In genomic region chr4:95181446-95182306, GRCh38 we compare ENCODE assay signal across 10 cellular contexts.
DNase-seq lines count a peak whose midpoint lies in the region; ATAC-seq and TF ChIP-seq lines count a peak whose summit lies in the region.
"Had no signal": no experiment of that assay in that cellular context is flagged by ENCODE, and none has a peak within 500 bp of the region (broad histone marks: within the 10 kb centered on the region; RNA-seq: fewer than 3 reads in every experiment).

No MANE protein-coding gene starts in this region.

- peak; percentile 56 to 60 for ATAC-seq in activated T-cell treated with anti-CD3 and anti-CD28 coated beads, Interleukin-2, amount 50 U/mL, for 4 hours

- 55% methylated on average over 15 of the region's 16 CpGs for WGBS in esophagus muscularis mucosa
- 49 to 69% (median 59%) methylated on average over 16 of the region's 16 CpGs for WGBS in ovary, 3 donors

- TF ChIP-seq EP300 in esophagus muscularis mucosa (IDR thresholded peaks at IDR 0.05) (no peak), ovary (IDR thresholded peaks at IDR 0.05) (no peak)

- peak overlapping the region in 1 of 7 donors; percentile 31 for H3K27ac Mint-ChIP-seq in CD14-positive monocyte
- H3K27ac Mint-ChIP-seq: dendritic cell treated with granulocyte-macrophage colony-stimulating factor and Interleukin-4, amounts not matched to agents 40 ng/mL and 50 ng/mL, for 4 days had no signal

- no peak for DNase-seq in activated T-cell treated with anti-CD3 and anti-CD28 coated beads, Interleukin-2, amount 50 U/mL, for 4 hours
- DNase-seq in activated T-cell treated with anti-CD3 and anti-CD28 coated beads for 4 hours: no peak
- peak; percentile 4 for DNase-seq in T follicular helper cell (ENCODE audit: low read depth)
- DNase-seq in esophagus muscularis mucosa (ENCODE audit: extremely low spot score): peak; percentile 45
- DNase-seq in retina: peak; percentile 78
- no peak for DNase-seq in CD14-positive monocyte (ENCODE audit: low spot score)
- no peak for DNase-seq in NCI-H2107 (lab: John Stamatoyannopoulos, UW)
- DNase-seq in ovary: no peak
- DNase-seq: RPMI8226 had no signal

- no peaks in the 10 kb centered on the region for H3K9me3 ChIP-seq in esophagus muscularis mucosa
- H3K9me3 ChIP-seq in ovary: no peaks in the 10 kb centered on the region

- H3K4me3 Mint-ChIP-seq in activated T-cell treated with anti-CD3 and anti-CD28 coated beads, Interleukin-2, amount 50 U/mL, for 4 hours: no peak overlapping the region
- no peak overlapping the region for H3K4me3 Mint-ChIP-seq in CD14-positive monocyte
- H3K4me3 Mint-ChIP-seq: dendritic cell treated with granulocyte-macrophage colony-stimulating factor and Interleukin-4, amounts not matched to agents 40 ng/mL and 50 ng/mL, for 4 days had no signal

- no peaks in the 10 kb centered on the region for H3K36me3 Mint-ChIP-seq in activated T-cell treated with anti-CD3 and anti-CD28 coated beads, Interleukin-2, amount 50 U/mL, for 4 hours (ENCODE audit: insufficient read depth)
- H3K36me3 Mint-ChIP-seq in CD14-positive monocyte: no peaks in the 10 kb centered on the region

- peaks cover 2% of the 10 kb centered on the region for H3K27me3 Mint-ChIP-seq in activated T-cell treated with anti-CD3 and anti-CD28 coated beads, Interleukin-2, amount 50 U/mL, for 4 hours (ENCODE audit: low read depth)
- no peaks in the 10 kb centered on the region for H3K27me3 Mint-ChIP-seq in CD14-positive monocyte (ENCODE audit: low read depth in 3 of 3)
- H3K27me3 Mint-ChIP-seq: dendritic cell treated with granulocyte-macrophage colony-stimulating factor and Interleukin-4, amounts not matched to agents 40 ng/mL and 50 ng/mL, for 4 days had no signal

- H3K4me1 ChIP-seq in esophagus muscularis mucosa (no peaks in the 10 kb centered on the region), ovary (ENCODE audit: insufficient read depth) (no peaks in the 10 kb centered on the region)

- intact Hi-C loops in esophagus muscularis mucosa (cut with DNase I) (no loop called here), CD14-positive monocyte (cut with micrococcal nuclease) (no loop called here), ovary (cut with DNase I) (no loop called here)

- TF ChIP-seq CTCF in esophagus muscularis mucosa (IDR thresholded peaks at IDR 0.05): no peak
- no peak for TF ChIP-seq CTCF in CD14-positive monocyte (IDR thresholded peaks at IDR 0.05)
- TF ChIP-seq CTCF in ovary (IDR thresholded peaks at IDR 0.05): no peak

- H3K4me3 ChIP-seq in esophagus muscularis mucosa: no peak overlapping the region
- H3K4me3 ChIP-seq in ovary: no peak overlapping the region

- peaks cover 0 to 19% (median 0%) of the 10 kb centered on the region in 4 donors for H3K36me3 ChIP-seq in esophagus muscularis mucosa
- H3K36me3 ChIP-seq in ovary: no peaks in the 10 kb centered on the region

- H3K27ac ChIP-seq in esophagus muscularis mucosa (replicated peaks in 1 of 4): no peak overlapping the region
- no peak overlapping the region for H3K27ac ChIP-seq in ovary

- H3K27me3 ChIP-seq in esophagus muscularis mucosa (no peaks in the 10 kb centered on the region), ovary (no peaks in the 10 kb centered on the region)

- TF ChIP-seq POLR2A in esophagus muscularis mucosa (IDR thresholded peaks at IDR 0.05; ENCODE audit: low read depth) (no peak), ovary (IDR thresholded peaks at IDR 0.05) (no peak)

- H3K9me3 Mint-ChIP-seq in activated T-cell treated with anti-CD3 and anti-CD28 coated beads, Interleukin-2, amount 50 U/mL, for 4 hours: no peaks in the 10 kb centered on the region
- peaks cover 6 to 12% (median 9%) of the 10 kb centered on the region in 7 donors for H3K9me3 Mint-ChIP-seq in CD14-positive monocyte

- H3K4me1 Mint-ChIP-seq in activated T-cell treated with anti-CD3 and anti-CD28 coated beads, Interleukin-2, amount 50 U/mL, for 4 hours (ENCODE audit: low read depth): no peaks in the 10 kb centered on the region
- H3K4me1 Mint-ChIP-seq in CD14-positive monocyte: peaks cover 3% of the 10 kb centered on the region

Comparison
In these comparisons a context has a peak if more than half of its experiments do, and no peak if none do; other contexts are left out.
1. DNase-seq: peak in T follicular helper cell (single experiment), esophagus muscularis mucosa (single experiment) and retina (single experiment); none in activated T-cell treated with anti-CD3 and anti-CD28 coated beads, Interleukin-2, amount 50 U/mL, for 4 hours (single experiment), activated T-cell treated with anti-CD3 and anti-CD28 coated beads for 4 hours (single experiment), CD14-positive monocyte (single experiment), NCI-H2107 (single experiment) and ovary (0 of 5).